In genomic region chr11:62024975-62025374, GRCh38 we compare ENCODE assay signal across 9 cellular contexts. TPM values are rescaled to one million over a fixed set of nuclear protein-coding genes. Genes with fewer than 3 reads are reported as not detected.
A peak's percentile ranks its signal among the peaks of the same experiment; 100 is the strongest.
DNase-seq lines count a peak whose midpoint lies in the region; ATAC-seq and TF ChIP-seq lines count a peak whose summit lies in the region.
"Had no signal": no experiment of that assay in that cellular context is flagged by ENCODE, and none has a peak within 500 bp of the region (broad histone marks: within the 10 kb centered on the region; RNA-seq: fewer than 3 reads in every experiment).

No MANE protein-coding gene starts in this region.

- peak overlapping the region; percentile 95 for H3K27ac ChIP-seq in effector memory CD4-positive, alpha-beta T cell (ENCODE audit: insufficient read depth, low read length, poor library complexity, severe bottlenecking)
- H3K27ac ChIP-seq in sigmoid colon: peak overlapping the region in 3 of 4 donors; percentile 28 to 68 (median 39)

- no peak for TF ChIP-seq CTCF in sigmoid colon (IDR thresholded peaks at IDR 0.05)

- no peak for TF ChIP-seq POLR2A in sigmoid colon (IDR thresholded peaks at IDR 0.05)

- H3K27me3 ChIP-seq in effector memory CD4-positive, alpha-beta T cell (replicated peaks; ENCODE audit: control insufficient read depth, insufficient read depth, low read length, poor library complexity, severe bottlenecking): no peaks in the 10 kb centered on the region
- H3K27me3 ChIP-seq in sigmoid colon: no peaks in the 10 kb centered on the region

- no peaks in the 10 kb centered on the region for H3K9me3 ChIP-seq in effector memory CD4-positive, alpha-beta T cell (ENCODE audit: control insufficient read depth, low read length)
- H3K9me3 ChIP-seq in sigmoid colon: peaks cover 0 to 3% (median 1%) of the 10 kb centered on the region in 4 donors

- intact Hi-C loops in sigmoid colon (cut with DNase I): no loop called here

- ATAC-seq in GM21576 (IDR thresholded peaks at IDR 0.05; ENCODE audit: unreplicated experiment): no peak

- TF ChIP-seq EP300 in sigmoid colon (IDR thresholded peaks at IDR 0.05): no peak

- no peaks in the 10 kb centered on the region for H3K36me3 ChIP-seq in effector memory CD4-positive, alpha-beta T cell (ENCODE audit: control insufficient read depth, insufficient read depth, low read length)
- no peaks in the 10 kb centered on the region for H3K36me3 ChIP-seq in sigmoid colon

- H3K4me3 ChIP-seq in GM08714 (ENCODE audit: low read length) (peak overlapping the region; percentile 35; the same call in 1 of the 2 replicates), sigmoid colon (no peak overlapping the region)
- H3K4me3 ChIP-seq in effector memory CD4-positive, alpha-beta T cell (ENCODE audit: insufficient read depth, low read depth, low read length, poor library complexity, severe bottlenecking): peak overlapping the region; percentile 13

- peak; percentile 43 for DNase-seq in OCI-M2 (lab: John Stamatoyannopoulos, UW; ENCODE audit: unreplicated experiment)
- no peak for DNase-seq in effector memory CD4-positive, alpha-beta T cell
- peak; percentile 30 for DNase-seq in sigmoid colon
- DNase-seq in NCI-H2107 (lab: John Stamatoyannopoulos, UW): no peak
- DNase-seq in NCI-H146 (lab: John Stamatoyannopoulos, UW): no peak
- DNase-seq in stimulated activated CD4-positive, alpha-beta T cell treated with anti-CD3 and anti-CD28 coated beads, Interleukin-4, amount 100 ng/mL, for 24 hours: no peak
- DNase-seq: NCI-H1092 had no signal

- 46 to 53% methylated on average over 6 of the region's 6 CpGs for WGBS in sigmoid colon, 2 donors

- H3K4me1 ChIP-seq in effector memory CD4-positive, alpha-beta T cell (ENCODE audit: control insufficient read depth, insufficient read depth, low read length, poor library complexity, severe bottlenecking): peaks cover 8% of the 10 kb centered on the region
- H3K4me1 ChIP-seq in sigmoid colon: no peaks in the 10 kb centered on the region

RNA-seq across cellular contexts. Expression of gene FTH1, which starts 57.5 kb away (rescaled TPM):
- 1,000 to 10,000 TPM; 1,709 to 2,375 (median 1,954) TPM for total RNA-seq in sigmoid colon
- polyA plus RNA-seq in sigmoid colon: over 10,000 TPM in 2 of 3 donors, 1,000 to 10,000 TPM in 1; 6,007 to 20,022 (median 13,142) TPM

Comparison
In these comparisons a context has a peak if more than half of its experiments do, and no peak if none do; other contexts are left out.
1. H3K4me3 ChIP-seq: peak in GM08714 (single experiment) and effector memory CD4-positive, alpha-beta T cell (single experiment); none in sigmoid colon (0 of 4).
2. DNase-seq: peak in OCI-M2 (single experiment) and sigmoid colon (single experiment); none in effector memory CD4-positive, alpha-beta T cell (0 of 3), NCI-H2107 (single experiment), NCI-H146 (single experiment) and stimulated activated CD4-positive, alpha-beta T cell treated with anti-CD3 and anti-CD28 coated beads, Interleukin-4, amount 100 ng/mL, for 24 hours (single experiment).